10 cellular contexts compared by ENCODE assay signal in genomic region chr6:85451586-85452306, GRCh38. TPM values are rescaled to one million over a fixed set of nuclear protein-coding genes. Genes with fewer than 3 reads are reported as not detected.
DNase-seq lines count a peak whose midpoint lies in the region; ATAC-seq, FAIRE-seq and TF ChIP-seq lines count a peak whose summit lies in the region.
"Had no signal": no experiment of that assay in that cellular context is flagged by ENCODE, and none has a peak within 500 bp of the region (broad histone marks: within the 10 kb centered on the region; RNA-seq: fewer than 3 reads in every experiment).

No MANE protein-coding gene starts in this region.

- H4K20me1 ChIP-seq in PC-3 (ENCODE audit: low read length): no peaks in the 10 kb centered on the region

- DNase-seq in CD4-positive, alpha-beta memory T cell: no peak
- no peak for DNase-seq in PC-3
- DNase-seq in endodermal cell: no peak
- DNase-seq in progenitor cell of endocrine pancreas (ENCODE audit: low spot score, unreplicated experiment): no peak
- no peak for DNase-seq in pancreas
- DNase-seq in stimulated activated CD4-positive, alpha-beta T cell treated with anti-CD3 and anti-CD28 coated beads, Interleukin-1b, Interleukin-23, amount 100 ng/mL, for 48 hours: no peak
- DNase-seq: amniotic stem cell had no signal

- ATAC-seq in PC-3: peak; percentile 41
- no peak for ATAC-seq in pancreas
- no peak for ATAC-seq in HG03439 (IDR thresholded peaks at IDR 0.05; ENCODE audit: unreplicated experiment)
- ATAC-seq in GM18861 (IDR thresholded peaks at IDR 0.05; ENCODE audit: unreplicated experiment): no peak

- no peaks in the 10 kb centered on the region for H3K9me3 ChIP-seq in CD4-positive, alpha-beta memory T cell (ENCODE audit: control insufficient read depth in 1 of 2, low read length in 2 of 2)
- H3K9me3 ChIP-seq in PC-3 (ENCODE audit: low read length) (no peaks in the 10 kb centered on the region), endodermal cell (ENCODE audit: control insufficient read depth, low read length) (no peaks in the 10 kb centered on the region), pancreas (no peaks in the 10 kb centered on the region)

- peak overlapping the region; percentile 91 for H3K4me2 ChIP-seq in PC-3 (ENCODE audit: low read length)

- H3K9ac ChIP-seq in PC-3 (ENCODE audit: low read length): peak overlapping the region; percentile 87
- no peak overlapping the region for H3K9ac ChIP-seq in endodermal cell (ENCODE audit: extremely low read depth, low read length, poor library complexity, severe bottlenecking)

- peaks cover 28% of the 10 kb centered on the region for H3K79me2 ChIP-seq in PC-3 (ENCODE audit: low read length)

- WGBS in endodermal cell (ENCODE audit: insufficient coverage in 1 of 2, insufficient read length in 1 of 2), 2 experiments: 50% methylated on average over 2 to 3 of the region's 4 CpGs
- 33 to 48% methylated on average over 4 of the region's 4 CpGs for WGBS in pancreas, 2 donors

- H3K27ac ChIP-seq in CD4-positive, alpha-beta memory T cell (ENCODE audit: low read depth, low read length): no peak overlapping the region
- H3K27ac ChIP-seq in PC-3 (ENCODE audit: low read length) (peak overlapping the region; percentile 40), endodermal cell (ENCODE audit: low read depth, low read length) (no peak overlapping the region), pancreas (no peak overlapping the region)

- intact Hi-C loops in CD4-positive, alpha-beta memory T cell (cut with micrococcal nuclease): no loop called here
- intact Hi-C loops in PC-3 (cut with micrococcal nuclease): loop anchor here (2.0 to 5.0 kb wide), 2 partner anchors 47 to 141 kb away; partner anchors contain the start of gene SNX14
- intact Hi-C loops in pancreas (cut with DNase I): no loop called here

- peak overlapping the region; percentile 1 to 95 (median 90) for H3K4me3 Mint-ChIP-seq in CD4-positive, alpha-beta memory T cell
- no peak overlapping the region for H3K4me3 Mint-ChIP-seq in endodermal cell
- H3K4me3 Mint-ChIP-seq in progenitor cell of endocrine pancreas (ENCODE audit: low read depth): peak overlapping the region; percentile 86

- no peak overlapping the region for H3K4me3 ChIP-seq in CD4-positive, alpha-beta memory T cell (ENCODE audit: low read length in 2 of 2)
- H3K4me3 ChIP-seq in PC-3 (ENCODE audit: low read length) (peak overlapping the region; percentile 87), endodermal cell (ENCODE audit: low read length) (peak overlapping the region; percentile 15), pancreas (no peak overlapping the region)

- peaks cover 43% of the 10 kb centered on the region in 2 donors for H3K27me3 Mint-ChIP-seq in CD4-positive, alpha-beta memory T cell
- H3K27me3 Mint-ChIP-seq in endodermal cell (ENCODE audit: insufficient read depth) (peaks cover 88% of the 10 kb centered on the region), progenitor cell of endocrine pancreas (peaks cover 26% of the 10 kb centered on the region)

- TSS peak; percentile 23 for BruUV-seq in PC-3 (replicated peaks; lab: Mats Ljungman, UMichigan)

- H3K9me3 Mint-ChIP-seq in CD4-positive, alpha-beta memory T cell: peaks cover 0 to 2% (median 0%) of the 10 kb centered on the region in 8 donors
- H3K9me3 Mint-ChIP-seq in endodermal cell (no peaks in the 10 kb centered on the region), progenitor cell of endocrine pancreas (ENCODE audit: low read depth) (no peaks in the 10 kb centered on the region)

- no peaks in the 10 kb centered on the region for H3K36me3 ChIP-seq in CD4-positive, alpha-beta memory T cell (ENCODE audit: insufficient read depth, low read length)
- H3K36me3 ChIP-seq in PC-3 (ENCODE audit: low read depth, low read length) (no peaks in the 10 kb centered on the region), endodermal cell (ENCODE audit: control insufficient read depth, insufficient read depth, low read length) (no peaks in the 10 kb centered on the region), pancreas (no peaks in the 10 kb centered on the region)

- peaks cover 7% of the 10 kb centered on the region for H3K4me1 ChIP-seq in CD4-positive, alpha-beta memory T cell (ENCODE audit: insufficient read depth, low read length)
- H3K4me1 ChIP-seq in PC-3 (ENCODE audit: insufficient read depth, low read length) (peaks cover 29% of the 10 kb centered on the region), endodermal cell (ENCODE audit: control insufficient read depth, insufficient read depth, low read length) (no peaks in the 10 kb centered on the region), pancreas (peaks cover 0 to 7% (median 5%) of the 10 kb centered on the region in 3 donors)

- no peak for TF ChIP-seq CTCF in PC-3 (conservative IDR thresholded peaks at IDR 0.05; ENCODE audit: low read depth, low read length)
- no peak for TF ChIP-seq CTCF in endodermal cell (conservative IDR thresholded peaks at IDR 0.05)
- no peak for TF ChIP-seq CTCF in progenitor cell of endocrine pancreas (IDR thresholded peaks at IDR 0.05; ENCODE audit: unreplicated experiment)
- no peak for TF ChIP-seq CTCF in pancreas (IDR thresholded peaks at IDR 0.05)

- H2AFZ ChIP-seq in PC-3 (ENCODE audit: low read length): no peak overlapping the region

- peak overlapping the region in 1 of 7 donors; percentile 15 for H3K27ac Mint-ChIP-seq in CD4-positive, alpha-beta memory T cell
- H3K27ac Mint-ChIP-seq in endodermal cell (no peak overlapping the region), progenitor cell of endocrine pancreas (no peak overlapping the region)

- H3K27me3 ChIP-seq in CD4-positive, alpha-beta memory T cell (ENCODE audit: insufficient read depth, low read length): peaks cover 8% of the 10 kb centered on the region
- H3K27me3 ChIP-seq in PC-3 (ENCODE audit: low read length) (no peaks in the 10 kb centered on the region), endodermal cell (ENCODE audit: control insufficient read depth, insufficient read depth, low read length, poor library complexity, severe bottlenecking) (peaks cover 79% of the 10 kb centered on the region), pancreas (peaks cover 0 to 7% (median 2%) of the 10 kb centered on the region in 4 donors)

- CTCF ChIA-PET in CD4-positive, alpha-beta memory T cell (lab: Charles Lee; ENCODE audit: partially characterized antibody): interaction anchor here (1.2 to 2.7 kb wide), 4 partner anchors 12 to 97 kb away, joined by 3 to 8 read pairs (median 4); no protein-coding TSS in a partner anchor
- CTCF ChIA-PET in PC-3 (lab: Charles Lee): interaction anchor here (0.7 to 1.4 kb wide), 2 partner anchors 31 to 47 kb away, joined by 6 to 8 read pairs; no protein-coding TSS in a partner anchor

- H3K9me2 ChIP-seq in PC-3 (replicated peaks; ENCODE audit: low read length): no peaks in the 10 kb centered on the region

- FAIRE-seq in pancreas (lab: Jason Lieb, UNC): no peak
- FAIRE-seq: H1 had no signal

- H3K4me1 Mint-ChIP-seq in CD4-positive, alpha-beta memory T cell: peaks cover 9 to 36% (median 18%) of the 10 kb centered on the region in 4 donors
- H3K4me1 Mint-ChIP-seq in endodermal cell (peaks cover 29% of the 10 kb centered on the region), progenitor cell of endocrine pancreas (ENCODE audit: low read depth) (peaks cover 42% of the 10 kb centered on the region)

- POLR2A ChIA-PET in CD4-positive, alpha-beta memory T cell (lab: Charles Lee; ENCODE audit: partially characterized antibody): interaction anchor here (1.3 to 3.7 kb wide), 2 partner anchors 48 to 227 kb away, joined by 3 to 11 read pairs; no protein-coding TSS in a partner anchor
- POLR2A ChIA-PET in PC-3 (lab: Charles Lee; ENCODE audit: unreplicated experiment): interaction anchor here (0.5 to 1.5 kb wide), 3 partner anchors 91 to 193 kb away, joined by 3 to 7 read pairs (median 3); no protein-coding TSS in a partner anchor

- H3F3A ChIP-seq in PC-3 (ENCODE audit: low read length, unreplicated experiment): no peaks in the 10 kb centered on the region

- H3K36me3 Mint-ChIP-seq in CD4-positive, alpha-beta memory T cell: no peaks in the 10 kb centered on the region
- H3K36me3 Mint-ChIP-seq in endodermal cell (ENCODE audit: low read depth) (no peaks in the 10 kb centered on the region), progenitor cell of endocrine pancreas (ENCODE audit: insufficient read depth) (no peaks in the 10 kb centered on the region)

RNA-seq across cellular contexts. Expression of gene NT5E, which starts 1.9 kb away (rescaled TPM):
- total RNA-seq in CD4-positive, alpha-beta memory T cell: 1 to 10 TPM; 3.3 TPM
- polyA plus RNA-seq in CD4-positive, alpha-beta memory T cell: 10 to 100 TPM; 14.9 to 15.8 TPM
- 9.0 and 15.8 TPM in 2 replicates for total RNA-seq in PC-3 (2014; rRNA removed)
- total RNA-seq in endodermal cell: under 1 TPM; 0.33 to 0.75 TPM
- polyA plus RNA-seq in endodermal cell (2013, experiment 1 of 2): 0.71 TPM
- 1.6 TPM for polyA plus RNA-seq in endodermal cell (2013, experiment 2 of 2)
- 31.9 and 38.2 TPM in 2 replicates for total RNA-seq in progenitor cell of endocrine pancreas
- 1 to 10 TPM in 5 of 6 donors, under 1 TPM in 1; 0.79 to 3.6 (median 2.2) TPM for total RNA-seq in pancreas
- 1 to 10 TPM in 1 of 2 donors, under 1 TPM in 1; 0.49 to 2.7 TPM for polyA plus RNA-seq in pancreas

Comparison
In these comparisons a context has a peak if more than half of its experiments do, and no peak if none do; other contexts are left out.
1. H3K4me3 ChIP-seq: peak in PC-3 (single experiment) and endodermal cell (single experiment); none in CD4-positive, alpha-beta memory T cell (0 of 2) and pancreas (0 of 4).